ENCODE assay signal across 22 cellular contexts in the genomic region with DNA sequence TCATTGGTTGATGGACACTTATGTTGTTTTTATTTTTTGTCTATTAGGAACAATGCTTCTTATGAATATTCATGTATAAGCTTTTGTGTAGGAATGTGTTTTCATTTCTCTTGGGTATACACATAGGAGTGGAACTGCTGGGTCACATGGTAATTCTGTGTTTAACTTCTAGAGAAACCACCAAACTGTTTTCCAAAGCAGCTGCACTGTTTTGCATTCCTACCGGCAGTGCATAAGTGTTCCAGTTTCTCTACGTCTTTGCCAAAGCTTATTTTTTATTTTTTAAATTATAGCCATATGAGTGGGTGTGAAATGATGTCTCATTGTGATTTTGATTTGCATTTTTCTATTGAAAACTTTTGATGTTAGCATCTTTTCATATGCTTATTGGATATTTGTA.
"Had no signal": no experiment of that assay in that cellular context is flagged by ENCODE, and none has a peak within 500 bp of the region (broad histone marks: within the 10 kb centered on the region; RNA-seq: fewer than 3 reads in every experiment).

No MANE protein-coding gene starts in this region.

- H3K4me3 Mint-ChIP-seq: activated CD4-positive, alpha-beta memory T cell treated with anti-CD3 and anti-CD28 coated beads for 36 hours; activated naive CD8-positive, alpha-beta T cell treated with anti-CD3 and anti-CD28 coated beads, Interleukin-2, amount 50 U/mL, for 24 hours; dendritic cell treated with granulocyte-macrophage colony-stimulating factor and Interleukin-4, amounts not matched to agents 40 ng/mL and 50 ng/mL, for 4 days; natural killer cell treated with Interleukin-12 subunit alpha and Interleukin-12 subunit beta and Interleukin-15 and Interleukin-18, amount 100 ng/mL, for 72 hours; stimulated activated naive B cell treated with anti-CD40 and anti-IgM and Interleukin-4, amounts not matched to agents 10 μg/mL and 1 μg/mL and 100 μg/mL, for 72 hours; T-helper 17 cell had no signal

- H3K9me3 Mint-ChIP-seq: activated CD4-positive, alpha-beta memory T cell treated with anti-CD3 and anti-CD28 coated beads for 36 hours; dendritic cell treated with granulocyte-macrophage colony-stimulating factor and Interleukin-4, amounts not matched to agents 40 ng/mL and 50 ng/mL, for 4 days; natural killer cell treated with Interleukin-12 subunit alpha and Interleukin-12 subunit beta and Interleukin-15 and Interleukin-18, amount 100 ng/mL, for 72 hours had no signal

- DNase-seq: activated CD4-positive, alpha-beta memory T cell treated with anti-CD3 and anti-CD28 coated beads for 36 hours; activated CD4-positive, alpha-beta T cell treated with anti-CD3 and anti-CD28 coated beads for 4 hours; activated CD4-positive, CD25-positive, alpha-beta regulatory T cell; activated gamma-delta T cell; activated naive CD4-positive, alpha-beta T cell treated with anti-CD3 and anti-CD28 coated beads, Interleukin-2, amount 50 U/mL, for 16 hours; activated naive CD8-positive, alpha-beta T cell treated with anti-CD3 and anti-CD28 coated beads, Interleukin-2, amount 50 U/mL, for 24 hours; body of pancreas; effector CD4-positive, alpha-beta T cell; erythroblast; foreskin keratinocyte; lower lobe of right lung; right lobe of liver; stimulated activated CD4-positive, alpha-beta T cell treated with anti-CD3 and anti-CD28 coated beads, Interleukin-15, amount 100 ng/mL, for 24 hours; stimulated activated CD8-positive, alpha-beta memory T cell treated with anti-CD3 and anti-CD28 coated beads, Interleukin-4, amount 100 ng/mL, for 48 hours; stimulated activated naive B cell treated with anti-CD40 and anti-IgM and Interleukin-4, amounts not matched to agents 10 μg/mL and 1 μg/mL and 100 μg/mL, for 72 hours; SW 1271; T-helper 17 cell; transverse colon had no signal

- H3K27ac Mint-ChIP-seq: activated CD4-positive, alpha-beta memory T cell treated with anti-CD3 and anti-CD28 coated beads for 36 hours; activated naive CD8-positive, alpha-beta T cell treated with anti-CD3 and anti-CD28 coated beads, Interleukin-2, amount 50 U/mL, for 24 hours; dendritic cell treated with granulocyte-macrophage colony-stimulating factor and Interleukin-4, amounts not matched to agents 40 ng/mL and 50 ng/mL, for 4 days; natural killer cell treated with Interleukin-12 subunit alpha and Interleukin-12 subunit beta and Interleukin-15 and Interleukin-18, amount 100 ng/mL, for 72 hours; stimulated activated naive B cell treated with anti-CD40 and anti-IgM and Interleukin-4, amounts not matched to agents 10 μg/mL and 1 μg/mL and 100 μg/mL, for 72 hours; T-helper 17 cell had no signal

- H3K36me3 Mint-ChIP-seq: natural killer cell treated with Interleukin-12 subunit alpha and Interleukin-12 subunit beta and Interleukin-15 and Interleukin-18, amount 100 ng/mL, for 72 hours had no signal

- H3K27me3 Mint-ChIP-seq: activated CD4-positive, alpha-beta memory T cell treated with anti-CD3 and anti-CD28 coated beads for 36 hours; activated naive CD8-positive, alpha-beta T cell treated with anti-CD3 and anti-CD28 coated beads, Interleukin-2, amount 50 U/mL, for 24 hours; dendritic cell treated with granulocyte-macrophage colony-stimulating factor and Interleukin-4, amounts not matched to agents 40 ng/mL and 50 ng/mL, for 4 days; natural killer cell treated with Interleukin-12 subunit alpha and Interleukin-12 subunit beta and Interleukin-15 and Interleukin-18, amount 100 ng/mL, for 72 hours; stimulated activated naive B cell treated with anti-CD40 and anti-IgM and Interleukin-4, amounts not matched to agents 10 μg/mL and 1 μg/mL and 100 μg/mL, for 72 hours; T-helper 17 cell had no signal

- H3K4me3 ChIP-seq: body of pancreas, cardiac muscle cell, lower lobe of right lung, right lobe of liver, smooth muscle cell, transverse colon had no signal
